8 cellular contexts compared by ENCODE assay signal in genomic region chr17:59105852-59106462, GRCh38. TPM values are rescaled to one million over a fixed set of nuclear protein-coding genes. Genes with fewer than 3 reads are reported as not detected.
DNase-seq lines count a peak whose midpoint lies in the region; ATAC-seq and TF ChIP-seq lines count a peak whose summit lies in the region.

No MANE protein-coding gene starts in this region.

- peak overlapping the region; percentile 93 for H3K27ac Mint-ChIP-seq in central memory CD8-positive, alpha-beta T cell (ENCODE audit: low read depth)

- no peaks in the 10 kb centered on the region for H3K27me3 Mint-ChIP-seq in central memory CD8-positive, alpha-beta T cell

- H3K36me3 ChIP-seq in kidney epithelial cell (ENCODE audit: control insufficient read depth, insufficient read depth, low read length), result no peaks in the 10 kb centered on the region

- no peaks in the 10 kb centered on the region for H3K27me3 ChIP-seq in kidney epithelial cell (ENCODE audit: control insufficient read depth, insufficient read depth, low read length)

- peak overlapping the region; percentile 80 for H3K4me3 ChIP-seq in GM12864 (ENCODE audit: low read depth, low read length)
- peak overlapping the region; percentile 89 for H3K4me3 ChIP-seq in kidney epithelial cell (ENCODE audit: low read depth, low read length)

- no peak for DNase-seq in GM12864 (ENCODE audit: low read depth)
- DNase-seq in NCI-H2029 (lab: John Stamatoyannopoulos, UW), result peak; percentile 33
- peak; percentile 63 for DNase-seq in activated CD4-positive, alpha-beta T cell treated with anti-CD3 and anti-CD28 coated beads for 1 hour
- peak; percentile 55 to 69 for DNase-seq in central memory CD8-positive, alpha-beta T cell (ENCODE audit: low spot score in 2 of 2)
- DNase-seq in kidney epithelial cell (ENCODE audit: low read depth), result no peak
- DNase-seq in stimulated activated CD4-positive, alpha-beta T cell treated with anti-CD3 and anti-CD28 coated beads, Interleukin-1b, Interleukin-23, amount 100 ng/mL, for 24 hours (ENCODE audit: low read depth in 4 of 4, low spot score in 1 of 4), result peak; percentile 35 to 61 (median 45)
- no peak for DNase-seq in retina

- H3K4me3 Mint-ChIP-seq in central memory CD8-positive, alpha-beta T cell, result peak overlapping the region; percentile 96

- peaks cover 33% of the 10 kb centered on the region for H3K4me1 Mint-ChIP-seq in central memory CD8-positive, alpha-beta T cell

- TF ChIP-seq CTCF in GM12864 (IDR thresholded peaks at IDR 0.05; ENCODE audit: low read depth, low read length, missing control alignments) (no peak), kidney epithelial cell (IDR thresholded peaks at IDR 0.05; ENCODE audit: insufficient read depth, low read length, poor library complexity, severe bottlenecking) (no peak)

- H3K9me3 Mint-ChIP-seq in central memory CD8-positive, alpha-beta T cell, result no peaks in the 10 kb centered on the region

- H3K36me3 Mint-ChIP-seq in central memory CD8-positive, alpha-beta T cell (ENCODE audit: insufficient read depth), result peaks cover 21% of the 10 kb centered on the region

- ATAC-seq in HG02678 (IDR thresholded peaks at IDR 0.05; ENCODE audit: unreplicated experiment), result peak; percentile 25
- peak; percentile 69 for ATAC-seq in central memory CD8-positive, alpha-beta T cell (replicated peaks; ENCODE audit: extremely low read depth, poor library complexity, severe bottlenecking)

RNA-seq across cellular contexts. Expression of gene TRIM37, which starts 0.7 kb away (rescaled TPM):
- 27.0 and 30.2 TPM in 2 replicates for total RNA-seq in kidney epithelial cell

RNA-seq across cellular contexts. Expression of gene SKA2, which starts 49.0 kb away (rescaled TPM):
- 25.7 and 42.8 TPM in 2 replicates for total RNA-seq in kidney epithelial cell

RNA-seq across cellular contexts. Expression of gene PRR11, which starts 49.6 kb away (rescaled TPM):
- 7.4 and 8.1 TPM in 2 replicates for total RNA-seq in kidney epithelial cell

Comparison
In these comparisons a context has a peak if more than half of its experiments do, and no peak if none do; other contexts are left out.
1. DNase-seq: peak in NCI-H2029 (single experiment), activated CD4-positive, alpha-beta T cell treated with anti-CD3 and anti-CD28 coated beads for 1 hour (single experiment), central memory CD8-positive, alpha-beta T cell (2 of 2) and stimulated activated CD4-positive, alpha-beta T cell treated with anti-CD3 and anti-CD28 coated beads, Interleukin-1b, Interleukin-23, amount 100 ng/mL, for 24 hours (4 of 4); none in GM12864 (single experiment), kidney epithelial cell (single experiment) and retina (single experiment).